ENCODE assay signal across 1 cellular context in genomic region chr3:169077394-169077906, GRCh38.
TF ChIP-seq lines count a peak whose summit lies in the region.

No MANE protein-coding gene starts in this region.

TF ChIP-seq in GM12878, 131 proteins besides CTCF, POLR2A, EP300 and RAD21 (continued from another document):
- TF ChIP-seq, protein P1, sequence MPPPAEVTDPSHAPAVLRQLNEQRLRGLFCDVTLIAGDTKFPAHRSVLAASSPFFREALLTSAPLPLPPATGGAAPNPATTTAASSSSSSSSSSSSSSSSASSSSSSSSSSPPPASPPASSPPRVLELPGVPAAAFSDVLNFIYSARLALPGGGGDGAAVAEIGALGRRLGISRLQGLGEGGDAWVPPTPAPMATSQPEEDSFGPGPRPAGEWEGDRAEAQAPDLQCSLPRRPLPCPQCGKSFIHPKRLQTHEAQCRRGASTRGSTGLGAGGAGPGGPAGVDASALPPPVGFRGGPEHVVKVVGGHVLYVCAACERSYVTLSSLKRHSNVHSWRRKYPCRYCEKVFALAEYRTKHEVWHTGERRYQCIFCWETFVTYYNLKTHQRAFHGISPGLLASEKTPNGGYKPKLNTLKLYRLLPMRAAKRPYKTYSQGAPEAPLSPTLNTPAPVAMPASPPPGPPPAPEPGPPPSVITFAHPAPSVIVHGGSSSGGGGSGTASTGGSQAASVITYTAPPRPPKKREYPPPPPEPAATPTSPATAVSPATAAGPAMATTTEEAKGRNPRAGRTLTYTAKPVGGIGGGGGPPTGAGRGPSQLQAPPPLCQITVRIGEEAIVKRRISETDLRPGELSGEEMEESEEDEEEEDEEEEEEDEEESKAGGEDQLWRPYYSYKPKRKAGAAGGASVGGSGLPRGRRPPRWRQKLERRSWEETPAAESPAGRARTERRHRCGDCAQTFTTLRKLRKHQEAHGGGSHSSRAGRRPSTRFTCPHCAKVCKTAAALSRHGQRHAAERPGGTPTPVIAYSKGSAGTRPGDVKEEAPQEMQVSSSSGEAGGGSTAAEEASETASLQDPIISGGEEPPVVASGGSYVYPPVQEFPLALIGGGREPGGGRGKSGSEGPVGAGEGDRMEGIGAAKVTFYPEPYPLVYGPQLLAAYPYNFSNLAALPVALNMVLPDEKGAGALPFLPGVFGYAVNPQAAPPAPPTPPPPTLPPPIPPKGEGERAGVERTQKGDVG (CRISPR knock-in tag; IDR thresholded peaks at IDR 0.05), result no peak
- TF ChIP-seq SPI1 (IDR thresholded peaks at IDR 0.05; ENCODE audit: borderline replicate concordance, insufficient read depth, low read depth, low read length) (0 out of 2 replicates have a peak, but pooled peaks have one; percentile 14), HDAC2 (IDR thresholded peaks at IDR 0.05) (no peak), CUX1 (IDR thresholded peaks at IDR 0.05; ENCODE audit: insufficient replicate concordance, low read depth, low read length) (peak; percentile 80), NRF1 (conservative IDR thresholded peaks at IDR 0.05; ENCODE audit: low read depth, low read length) (no peak), POU2F2 (IDR thresholded peaks at IDR 0.05; ENCODE audit: borderline replicate concordance, low read depth, low read length) (peak; percentile 74; the same call in 2 of the 3 replicates), NFYA (IDR thresholded peaks at IDR 0.05; ENCODE audit: borderline replicate concordance, low read depth, low read length) (no peak), ATF7 (IDR thresholded peaks at IDR 0.05; ENCODE audit: low read depth) (no peak), HDGF (IDR thresholded peaks at IDR 0.05) (no peak)
